ENCODE assay signal across 1 cellular context in genomic region chr5:60257852-60258251, GRCh38.
A peak's percentile ranks its signal among the peaks of the same experiment; 100 is the strongest.
TF ChIP-seq lines count a peak whose summit lies in the region.

No MANE protein-coding gene starts in this region.

TF ChIP-seq in HepG2, 621 proteins besides CTCF, POLR2A, EP300 and RAD21 (continued from another document and continues in another):
- TF ChIP-seq AFF4 (CRISPR knock-in tag; IDR thresholded peaks at IDR 0.05) (no peak), RFXANK (CRISPR knock-in tag; IDR thresholded peaks at IDR 0.05) (no peak), ESRRA (CRISPR knock-in tag; IDR thresholded peaks at IDR 0.05; ENCODE audit: low read depth) (no peak), CBX1 (IDR thresholded peaks at IDR 0.05; ENCODE audit: low read depth) (no peak), PAWR (CRISPR knock-in tag; IDR thresholded peaks at IDR 0.05; ENCODE audit: borderline replicate concordance) (no peak), DR1 (CRISPR knock-in tag; IDR thresholded peaks at IDR 0.05) (no peak), ZBTB38 (CRISPR knock-in tag; IDR thresholded peaks at IDR 0.05) (no peak), ZZZ3 (CRISPR knock-in tag; IDR thresholded peaks at IDR 0.05; ENCODE audit: borderline replicate concordance) (no peak), GATAD2A (CRISPR knock-in tag; IDR thresholded peaks at IDR 0.05) (peak; percentile 43; the same call in 1 of the 2 replicates), PAX8 (CRISPR knock-in tag; IDR thresholded peaks at IDR 0.05; ENCODE audit: borderline replicate concordance) (no peak), ZNF224 (CRISPR knock-in tag; IDR thresholded peaks at IDR 0.05) (no peak), ZNF589 (CRISPR knock-in tag; conservative IDR thresholded peaks at IDR 0.05) (no peak), IRX3 (CRISPR knock-in tag; IDR thresholded peaks at IDR 0.05; ENCODE audit: borderline replicate concordance, low read depth) (no peak), ZNF235 (CRISPR knock-in tag; IDR thresholded peaks at IDR 0.05; ENCODE audit: borderline replicate concordance) (no peak), ZNF530 (CRISPR knock-in tag; IDR thresholded peaks at IDR 0.05; ENCODE audit: low read depth) (no peak), CEBPG (CRISPR knock-in tag; IDR thresholded peaks at IDR 0.05) (peak; percentile 81), DMTF1 (CRISPR knock-in tag; IDR thresholded peaks at IDR 0.05) (no peak), ZNF484 (CRISPR knock-in tag; IDR thresholded peaks at IDR 0.05; ENCODE audit: borderline replicate concordance, low read depth) (no peak), ZNF317 (CRISPR knock-in tag; IDR thresholded peaks at IDR 0.05) (peak; percentile 87), ZNF205 (CRISPR knock-in tag; IDR thresholded peaks at IDR 0.05) (no peak), ZNF292 (CRISPR knock-in tag; IDR thresholded peaks at IDR 0.05; ENCODE audit: borderline replicate concordance, low read depth) (no peak), SOX13 (IDR thresholded peaks at IDR 0.05) (no peak), SOX13 (CRISPR knock-in tag; conservative IDR thresholded peaks at IDR 0.05 in 1 of 2, IDR thresholded peaks at IDR 0.05 in 1 of 2) (peak in 1 of 2 experiments; percentile 35; a peak in 1 of 4 replicates), ZNF362 (CRISPR knock-in tag; IDR thresholded peaks at IDR 0.05; ENCODE audit: borderline replicate concordance) (no peak), PRMT3 (CRISPR knock-in tag; IDR thresholded peaks at IDR 0.05; ENCODE audit: borderline replicate concordance, low read depth) (no peak), JUNB (CRISPR knock-in tag; IDR thresholded peaks at IDR 0.05; ENCODE audit: borderline replicate concordance) (no peak), FOXP1 (IDR thresholded peaks at IDR 0.05) (no peak), FOXP1 (CRISPR knock-in tag; IDR thresholded peaks at IDR 0.05) (peak; percentile 13; the same call in 1 of the 2 replicates), ZNF572 (CRISPR knock-in tag; IDR thresholded peaks at IDR 0.05) (no peak), ETS1 (CRISPR knock-in tag; IDR thresholded peaks at IDR 0.05) (no peak), HNF4A (CRISPR knock-in tag; IDR thresholded peaks at IDR 0.05) (peak; percentile 60), PLRG1 (conservative IDR thresholded peaks at IDR 0.05) (no peak), GABPB1 (CRISPR knock-in tag; IDR thresholded peaks at IDR 0.05) (no peak), NKX3-1 (CRISPR knock-in tag; IDR thresholded peaks at IDR 0.05) (no peak), SNAPC5 (CRISPR knock-in tag; IDR thresholded peaks at IDR 0.05; ENCODE audit: borderline replicate concordance) (no peak)
- TF ChIP-seq, protein P1, sequence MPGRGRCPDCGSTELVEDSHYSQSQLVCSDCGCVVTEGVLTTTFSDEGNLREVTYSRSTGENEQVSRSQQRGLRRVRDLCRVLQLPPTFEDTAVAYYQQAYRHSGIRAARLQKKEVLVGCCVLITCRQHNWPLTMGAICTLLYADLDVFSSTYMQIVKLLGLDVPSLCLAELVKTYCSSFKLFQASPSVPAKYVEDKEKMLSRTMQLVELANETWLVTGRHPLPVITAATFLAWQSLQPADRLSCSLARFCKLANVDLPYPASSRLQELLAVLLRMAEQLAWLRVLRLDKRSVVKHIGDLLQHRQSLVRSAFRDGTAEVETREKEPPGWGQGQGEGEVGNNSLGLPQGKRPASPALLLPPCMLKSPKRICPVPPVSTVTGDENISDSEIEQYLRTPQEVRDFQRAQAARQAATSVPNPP (CRISPR knock-in tag; IDR thresholded peaks at IDR 0.05): no peak
- TF ChIP-seq, protein P2, sequence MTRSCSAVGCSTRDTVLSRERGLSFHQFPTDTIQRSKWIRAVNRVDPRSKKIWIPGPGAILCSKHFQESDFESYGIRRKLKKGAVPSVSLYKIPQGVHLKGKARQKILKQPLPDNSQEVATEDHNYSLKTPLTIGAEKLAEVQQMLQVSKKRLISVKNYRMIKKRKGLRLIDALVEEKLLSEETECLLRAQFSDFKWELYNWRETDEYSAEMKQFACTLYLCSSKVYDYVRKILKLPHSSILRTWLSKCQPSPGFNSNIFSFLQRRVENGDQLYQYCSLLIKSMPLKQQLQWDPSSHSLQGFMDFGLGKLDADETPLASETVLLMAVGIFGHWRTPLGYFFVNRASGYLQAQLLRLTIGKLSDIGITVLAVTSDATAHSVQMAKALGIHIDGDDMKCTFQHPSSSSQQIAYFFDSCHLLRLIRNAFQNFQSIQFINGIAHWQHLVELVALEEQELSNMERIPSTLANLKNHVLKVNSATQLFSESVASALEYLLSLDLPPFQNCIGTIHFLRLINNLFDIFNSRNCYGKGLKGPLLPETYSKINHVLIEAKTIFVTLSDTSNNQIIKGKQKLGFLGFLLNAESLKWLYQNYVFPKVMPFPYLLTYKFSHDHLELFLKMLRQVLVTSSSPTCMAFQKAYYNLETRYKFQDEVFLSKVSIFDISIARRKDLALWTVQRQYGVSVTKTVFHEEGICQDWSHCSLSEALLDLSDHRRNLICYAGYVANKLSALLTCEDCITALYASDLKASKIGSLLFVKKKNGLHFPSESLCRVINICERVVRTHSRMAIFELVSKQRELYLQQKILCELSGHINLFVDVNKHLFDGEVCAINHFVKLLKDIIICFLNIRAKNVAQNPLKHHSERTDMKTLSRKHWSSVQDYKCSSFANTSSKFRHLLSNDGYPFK (CRISPR knock-in tag; IDR thresholded peaks at IDR 0.05; ENCODE audit: borderline replicate concordance): no peak
- TF ChIP-seq, protein P3, sequence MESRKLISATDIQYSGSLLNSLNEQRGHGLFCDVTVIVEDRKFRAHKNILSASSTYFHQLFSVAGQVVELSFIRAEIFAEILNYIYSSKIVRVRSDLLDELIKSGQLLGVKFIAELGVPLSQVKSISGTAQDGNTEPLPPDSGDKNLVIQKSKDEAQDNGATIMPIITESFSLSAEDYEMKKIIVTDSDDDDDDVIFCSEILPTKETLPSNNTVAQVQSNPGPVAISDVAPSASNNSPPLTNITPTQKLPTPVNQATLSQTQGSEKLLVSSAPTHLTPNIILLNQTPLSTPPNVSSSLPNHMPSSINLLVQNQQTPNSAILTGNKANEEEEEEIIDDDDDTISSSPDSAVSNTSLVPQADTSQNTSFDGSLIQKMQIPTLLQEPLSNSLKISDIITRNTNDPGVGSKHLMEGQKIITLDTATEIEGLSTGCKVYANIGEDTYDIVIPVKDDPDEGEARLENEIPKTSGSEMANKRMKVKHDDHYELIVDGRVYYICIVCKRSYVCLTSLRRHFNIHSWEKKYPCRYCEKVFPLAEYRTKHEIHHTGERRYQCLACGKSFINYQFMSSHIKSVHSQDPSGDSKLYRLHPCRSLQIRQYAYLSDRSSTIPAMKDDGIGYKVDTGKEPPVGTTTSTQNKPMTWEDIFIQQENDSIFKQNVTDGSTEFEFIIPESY (CRISPR knock-in tag; IDR thresholded peaks at IDR 0.05): 0 out of 2 replicates have a peak, but pooled peaks have one; percentile 11
- TF ChIP-seq, protein P4, sequence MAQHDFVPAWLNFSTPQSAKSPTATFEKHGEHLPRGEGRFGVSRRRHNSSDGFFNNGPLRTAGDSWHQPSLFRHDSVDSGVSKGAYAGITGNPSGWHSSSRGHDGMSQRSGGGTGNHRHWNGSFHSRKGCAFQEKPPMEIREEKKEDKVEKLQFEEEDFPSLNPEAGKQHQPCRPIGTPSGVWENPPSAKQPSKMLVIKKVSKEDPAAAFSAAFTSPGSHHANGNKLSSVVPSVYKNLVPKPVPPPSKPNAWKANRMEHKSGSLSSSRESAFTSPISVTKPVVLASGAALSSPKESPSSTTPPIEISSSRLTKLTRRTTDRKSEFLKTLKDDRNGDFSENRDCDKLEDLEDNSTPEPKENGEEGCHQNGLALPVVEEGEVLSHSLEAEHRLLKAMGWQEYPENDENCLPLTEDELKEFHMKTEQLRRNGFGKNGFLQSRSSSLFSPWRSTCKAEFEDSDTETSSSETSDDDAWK (CRISPR knock-in tag; IDR thresholded peaks at IDR 0.05): no peak
- TF ChIP-seq, protein P5, sequence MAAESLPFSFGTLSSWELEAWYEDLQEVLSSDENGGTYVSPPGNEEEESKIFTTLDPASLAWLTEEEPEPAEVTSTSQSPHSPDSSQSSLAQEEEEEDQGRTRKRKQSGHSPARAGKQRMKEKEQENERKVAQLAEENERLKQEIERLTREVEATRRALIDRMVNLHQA (CRISPR knock-in tag; IDR thresholded peaks at IDR 0.05): no peak
- TF ChIP-seq, protein P6, sequence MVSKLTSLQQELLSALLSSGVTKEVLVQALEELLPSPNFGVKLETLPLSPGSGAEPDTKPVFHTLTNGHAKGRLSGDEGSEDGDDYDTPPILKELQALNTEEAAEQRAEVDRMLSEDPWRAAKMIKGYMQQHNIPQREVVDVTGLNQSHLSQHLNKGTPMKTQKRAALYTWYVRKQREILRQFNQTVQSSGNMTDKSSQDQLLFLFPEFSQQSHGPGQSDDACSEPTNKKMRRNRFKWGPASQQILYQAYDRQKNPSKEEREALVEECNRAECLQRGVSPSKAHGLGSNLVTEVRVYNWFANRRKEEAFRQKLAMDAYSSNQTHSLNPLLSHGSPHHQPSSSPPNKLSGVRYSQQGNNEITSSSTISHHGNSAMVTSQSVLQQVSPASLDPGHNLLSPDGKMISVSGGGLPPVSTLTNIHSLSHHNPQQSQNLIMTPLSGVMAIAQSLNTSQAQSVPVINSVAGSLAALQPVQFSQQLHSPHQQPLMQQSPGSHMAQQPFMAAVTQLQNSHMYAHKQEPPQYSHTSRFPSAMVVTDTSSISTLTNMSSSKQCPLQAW (CRISPR knock-in tag; IDR thresholded peaks at IDR 0.05): no peak
- TF ChIP-seq, protein P7, sequence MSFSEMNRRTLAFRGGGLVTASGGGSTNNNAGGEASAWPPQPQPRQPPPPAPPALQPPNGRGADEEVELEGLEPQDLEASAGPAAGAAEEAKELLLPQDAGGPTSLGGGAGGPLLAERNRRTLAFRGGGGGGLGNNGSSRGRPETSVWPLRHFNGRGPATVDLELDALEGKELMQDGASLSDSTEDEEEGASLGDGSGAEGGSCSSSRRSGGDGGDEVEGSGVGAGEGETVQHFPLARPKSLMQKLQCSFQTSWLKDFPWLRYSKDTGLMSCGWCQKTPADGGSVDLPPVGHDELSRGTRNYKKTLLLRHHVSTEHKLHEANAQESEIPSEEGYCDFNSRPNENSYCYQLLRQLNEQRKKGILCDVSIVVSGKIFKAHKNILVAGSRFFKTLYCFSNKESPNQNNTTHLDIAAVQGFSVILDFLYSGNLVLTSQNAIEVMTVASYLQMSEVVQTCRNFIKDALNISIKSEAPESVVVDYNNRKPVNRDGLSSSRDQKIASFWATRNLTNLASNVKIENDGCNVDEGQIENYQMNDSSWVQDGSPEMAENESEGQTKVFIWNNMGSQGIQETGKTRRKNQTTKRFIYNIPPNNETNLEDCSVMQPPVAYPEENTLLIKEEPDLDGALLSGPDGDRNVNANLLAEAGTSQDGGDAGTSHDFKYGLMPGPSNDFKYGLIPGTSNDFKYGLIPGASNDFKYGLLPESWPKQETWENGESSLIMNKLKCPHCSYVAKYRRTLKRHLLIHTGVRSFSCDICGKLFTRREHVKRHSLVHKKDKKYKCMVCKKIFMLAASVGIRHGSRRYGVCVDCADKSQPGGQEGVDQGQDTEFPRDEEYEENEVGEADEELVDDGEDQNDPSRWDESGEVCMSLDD (CRISPR knock-in tag; IDR thresholded peaks at IDR 0.05; ENCODE audit: borderline replicate concordance): no peak
